ENCODE assay signal across 8 cellular contexts in genomic region chr10:100912013-100912608, GRCh38. TPM values are rescaled to one million over a fixed set of nuclear protein-coding genes. Genes with fewer than 3 reads are reported as not detected.
DNase-seq lines count a peak whose midpoint lies in the region; ATAC-seq and TF ChIP-seq lines count a peak whose summit lies in the region.

No MANE protein-coding gene starts in this region.

- no peaks in the 10 kb centered on the region for H3K27me3 Mint-ChIP-seq in natural killer cell (ENCODE audit: low read depth in 2 of 2)

- H3K27ac ChIP-seq in coronary artery, result peak overlapping the region; percentile 82 to 94

- TF ChIP-seq CTCF in coronary artery (IDR thresholded peaks at IDR 0.05), result no peak
- no peak for TF ChIP-seq CTCF in natural killer cell (IDR thresholded peaks at IDR 0.05)

- H3K27ac Mint-ChIP-seq in natural killer cell, result peak overlapping the region; percentile 96

- H3K4me3 Mint-ChIP-seq in natural killer cell, result peak overlapping the region; percentile 98

- H3K4me1 Mint-ChIP-seq in natural killer cell, result peaks cover 33 to 47% of the 10 kb centered on the region in 2 donors

- peak overlapping the region; percentile 84 for H3K4me3 ChIP-seq in coronary artery

- DNase-seq in EL, result peak; percentile 17
- DNase-seq in NCI-H146 (lab: John Stamatoyannopoulos, UW), result peak; percentile 32
- DNase-seq in coronary artery (ENCODE audit: low spot score), result no peak
- DNase-seq in natural killer cell, result no peak
- DNase-seq in inferior parietal cortex (ENCODE audit: extremely low spot score), result no peak
- no peak for DNase-seq in NCI-H2196 treated with DMSO at 0.1 percent for 48 hours (lab: John Stamatoyannopoulos, UW; ENCODE audit: unreplicated experiment)
- no peak for DNase-seq in stimulated activated CD4-positive, alpha-beta T cell treated with anti-CD3 and anti-CD28 coated beads, Interleukin-1b, Interleukin-23, amount 100 ng/mL, for 48 hours
- no peak for DNase-seq in SHP77 treated with DMSO at 0.1 percent for 48 hours (lab: John Stamatoyannopoulos, UW)

- intact Hi-C loops in natural killer cell (cut with micrococcal nuclease), result loop anchor here (2.0 kb wide), 1 partner anchor 149 kb away; the partner anchor contains the start of gene KAZALD1

- peaks cover 8% of the 10 kb centered on the region for H3K36me3 Mint-ChIP-seq in natural killer cell

- no peaks in the 10 kb centered on the region for H3K9me3 Mint-ChIP-seq in natural killer cell

- ATAC-seq in natural killer cell, result peak in 2 of 3 donors; percentile 40 to 65

RNA-seq across cellular contexts. Expression of gene SLF2, which starts 0.7 kb away (rescaled TPM):
- total RNA-seq in natural killer cell, result 10 to 100 TPM; 24.2 to 35.4 (median 30.9) TPM

RNA-seq across cellular contexts. Expression of gene SEMA4G, which starts 57.2 kb away (rescaled TPM):
- 1 to 10 TPM in 1 of 3 donors, under 1 TPM in 1, not detected in 1; 0.53 to 1.7 TPM for total RNA-seq in natural killer cell

Comparison
In these comparisons a context has a peak if more than half of its experiments do, and no peak if none do; other contexts are left out.
1. DNase-seq: peak in EL (single experiment) and NCI-H146 (single experiment); none in coronary artery (single experiment), natural killer cell (single experiment), inferior parietal cortex (single experiment), NCI-H2196 treated with DMSO at 0.1 percent for 48 hours (single experiment), stimulated activated CD4-positive, alpha-beta T cell treated with anti-CD3 and anti-CD28 coated beads, Interleukin-1b, Interleukin-23, amount 100 ng/mL, for 48 hours (single experiment) and SHP77 treated with DMSO at 0.1 percent for 48 hours (single experiment).